In the genomic region with DNA sequence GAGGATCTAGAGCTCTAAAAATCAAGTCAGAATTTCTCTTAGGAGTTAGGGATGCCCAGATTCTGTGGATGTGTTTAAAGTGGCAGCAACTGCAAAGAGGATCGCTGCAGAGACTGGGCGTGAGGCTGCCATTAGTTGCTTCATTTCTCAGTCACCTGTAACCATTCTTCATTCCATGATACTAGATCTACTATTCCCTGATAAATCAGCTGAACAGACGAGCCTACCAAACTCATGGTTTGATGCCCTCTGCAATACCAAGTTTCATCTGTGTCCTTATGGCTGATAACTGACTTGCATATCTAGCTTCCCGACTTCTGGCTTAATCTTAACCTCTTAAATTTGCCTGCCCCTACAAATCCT, we compare ENCODE assay signal across 1 cellular context.
TF ChIP-seq lines count a peak whose summit lies in the region.

No MANE protein-coding gene starts in this region.

TF ChIP-seq in GM23338, 12 proteins besides CTCF, POLR2A, EP300 and RAD21 (continued from another document):
- TF ChIP-seq, protein P1, sequence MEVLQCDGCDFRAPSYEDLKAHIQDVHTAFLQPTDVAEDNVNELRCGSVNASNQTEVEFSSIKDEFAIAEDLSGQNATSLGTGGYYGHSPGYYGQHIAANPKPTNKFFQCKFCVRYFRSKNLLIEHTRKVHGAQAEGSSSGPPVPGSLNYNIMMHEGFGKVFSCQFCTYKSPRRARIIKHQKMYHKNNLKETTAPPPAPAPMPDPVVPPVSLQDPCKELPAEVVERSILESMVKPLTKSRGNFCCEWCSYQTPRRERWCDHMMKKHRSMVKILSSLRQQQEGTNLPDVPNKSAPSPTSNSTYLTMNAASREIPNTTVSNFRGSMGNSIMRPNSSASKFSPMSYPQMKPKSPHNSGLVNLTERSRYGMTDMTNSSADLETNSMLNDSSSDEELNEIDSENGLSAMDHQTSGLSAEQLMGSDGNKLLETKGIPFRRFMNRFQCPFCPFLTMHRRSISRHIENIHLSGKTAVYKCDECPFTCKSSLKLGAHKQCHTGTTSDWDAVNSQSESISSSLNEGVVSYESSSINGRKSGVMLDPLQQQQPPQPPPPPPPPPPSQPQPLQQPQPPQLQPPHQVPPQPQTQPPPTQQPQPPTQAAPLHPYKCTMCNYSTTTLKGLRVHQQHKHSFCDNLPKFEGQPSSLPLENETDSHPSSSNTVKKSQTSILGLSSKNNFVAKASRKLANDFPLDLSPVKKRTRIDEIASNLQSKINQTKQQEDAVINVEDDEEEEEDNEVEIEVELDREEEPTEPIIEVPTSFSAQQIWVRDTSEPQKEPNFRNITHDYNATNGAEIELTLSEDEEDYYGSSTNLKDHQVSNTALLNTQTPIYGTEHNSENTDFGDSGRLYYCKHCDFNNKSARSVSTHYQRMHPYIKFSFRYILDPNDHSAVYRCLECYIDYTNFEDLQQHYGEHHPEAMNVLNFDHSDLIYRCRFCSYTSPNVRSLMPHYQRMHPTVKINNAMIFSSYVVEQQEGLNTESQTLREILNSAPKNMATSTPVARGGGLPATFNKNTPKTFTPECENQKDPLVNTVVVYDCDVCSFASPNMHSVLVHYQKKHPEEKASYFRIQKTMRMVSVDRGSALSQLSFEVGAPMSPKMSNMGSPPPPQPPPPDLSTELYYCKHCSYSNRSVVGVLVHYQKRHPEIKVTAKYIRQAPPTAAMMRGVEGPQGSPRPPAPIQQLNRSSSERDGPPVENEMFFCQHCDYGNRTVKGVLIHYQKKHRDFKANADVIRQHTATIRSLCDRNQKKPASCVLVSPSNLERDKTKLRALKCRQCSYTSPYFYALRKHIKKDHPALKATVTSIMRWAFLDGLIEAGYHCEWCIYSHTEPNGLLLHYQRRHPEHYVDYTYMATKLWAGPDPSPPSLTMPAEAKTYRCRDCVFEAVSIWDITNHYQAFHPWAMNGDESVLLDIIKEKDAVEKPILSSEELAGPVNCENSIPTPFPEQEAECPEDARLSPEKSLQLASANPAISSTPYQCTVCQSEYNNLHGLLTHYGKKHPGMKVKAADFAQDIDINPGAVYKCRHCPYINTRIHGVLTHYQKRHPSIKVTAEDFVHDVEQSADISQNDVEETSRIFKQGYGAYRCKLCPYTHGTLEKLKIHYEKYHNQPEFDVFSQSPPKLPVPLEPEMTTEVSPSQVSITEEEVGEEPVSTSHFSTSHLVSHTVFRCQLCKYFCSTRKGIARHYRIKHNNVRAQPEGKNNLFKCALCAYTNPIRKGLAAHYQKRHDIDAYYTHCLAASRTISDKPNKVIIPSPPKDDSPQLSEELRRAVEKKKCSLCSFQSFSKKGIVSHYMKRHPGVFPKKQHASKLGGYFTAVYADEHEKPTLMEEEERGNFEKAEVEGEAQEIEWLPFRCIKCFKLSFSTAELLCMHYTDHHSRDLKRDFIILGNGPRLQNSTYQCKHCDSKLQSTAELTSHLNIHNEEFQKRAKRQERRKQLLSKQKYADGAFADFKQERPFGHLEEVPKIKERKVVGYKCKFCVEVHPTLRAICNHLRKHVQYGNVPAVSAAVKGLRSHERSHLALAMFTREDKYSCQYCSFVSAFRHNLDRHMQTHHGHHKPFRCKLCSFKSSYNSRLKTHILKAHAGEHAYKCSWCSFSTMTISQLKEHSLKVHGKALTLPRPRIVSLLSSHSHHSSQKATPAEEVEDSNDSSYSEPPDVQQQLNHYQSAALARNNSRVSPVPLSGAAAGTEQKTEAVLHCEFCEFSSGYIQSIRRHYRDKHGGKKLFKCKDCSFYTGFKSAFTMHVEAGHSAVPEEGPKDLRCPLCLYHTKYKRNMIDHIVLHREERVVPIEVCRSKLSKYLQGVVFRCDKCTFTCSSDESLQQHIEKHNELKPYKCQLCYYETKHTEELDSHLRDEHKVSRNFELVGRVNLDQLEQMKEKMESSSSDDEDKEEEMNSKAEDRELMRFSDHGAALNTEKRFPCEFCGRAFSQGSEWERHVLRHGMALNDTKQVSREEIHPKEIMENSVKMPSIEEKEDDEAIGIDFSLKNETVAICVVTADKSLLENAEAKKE (CRISPR knock-in tag; IDR thresholded peaks at IDR 0.05): no peak
